Comparison of ENCODE assay signal across 1 cellular context in genomic region chr14:104546591-104547309, GRCh38.
TF ChIP-seq lines count a peak whose summit lies in the region.

No MANE protein-coding gene starts in this region.

TF ChIP-seq in HepG2, 621 proteins besides CTCF, POLR2A, EP300 and RAD21 (continued from another document):
- no peak for TF ChIP-seq E2F5 (CRISPR knock-in tag; conservative IDR thresholded peaks at IDR 0.05)
- TF ChIP-seq HOXA9 (CRISPR knock-in tag; IDR thresholded peaks at IDR 0.05; ENCODE audit: borderline replicate concordance) = no peak
- no peak for TF ChIP-seq ETV6 (CRISPR knock-in tag; conservative IDR thresholded peaks at IDR 0.05)
- no peak for TF ChIP-seq TOPORS (CRISPR knock-in tag; IDR thresholded peaks at IDR 0.05)
- TF ChIP-seq ATRX (CRISPR knock-in tag; IDR thresholded peaks at IDR 0.05; ENCODE audit: borderline replicate concordance) = no peak
- no peak for TF ChIP-seq FLYWCH1 (CRISPR knock-in tag; IDR thresholded peaks at IDR 0.05)
- no peak for TF ChIP-seq SRSF9 (IDR thresholded peaks at IDR 0.05; ENCODE audit: borderline replicate concordance, insufficient read depth, low read depth, low read length, poor library complexity, severe bottlenecking)
- no peak for TF ChIP-seq NFKB2 (CRISPR knock-in tag; IDR thresholded peaks at IDR 0.05; ENCODE audit: borderline replicate concordance)
- no peak for TF ChIP-seq ATF7 (IDR thresholded peaks at IDR 0.05)
- TF ChIP-seq ATF7 (CRISPR knock-in tag; IDR thresholded peaks at IDR 0.05) = no peak
TF ChIP-seq in HepG2: peak in this region for 0.
